ENCODE assay signal across 8 cellular contexts in the genomic region with DNA sequence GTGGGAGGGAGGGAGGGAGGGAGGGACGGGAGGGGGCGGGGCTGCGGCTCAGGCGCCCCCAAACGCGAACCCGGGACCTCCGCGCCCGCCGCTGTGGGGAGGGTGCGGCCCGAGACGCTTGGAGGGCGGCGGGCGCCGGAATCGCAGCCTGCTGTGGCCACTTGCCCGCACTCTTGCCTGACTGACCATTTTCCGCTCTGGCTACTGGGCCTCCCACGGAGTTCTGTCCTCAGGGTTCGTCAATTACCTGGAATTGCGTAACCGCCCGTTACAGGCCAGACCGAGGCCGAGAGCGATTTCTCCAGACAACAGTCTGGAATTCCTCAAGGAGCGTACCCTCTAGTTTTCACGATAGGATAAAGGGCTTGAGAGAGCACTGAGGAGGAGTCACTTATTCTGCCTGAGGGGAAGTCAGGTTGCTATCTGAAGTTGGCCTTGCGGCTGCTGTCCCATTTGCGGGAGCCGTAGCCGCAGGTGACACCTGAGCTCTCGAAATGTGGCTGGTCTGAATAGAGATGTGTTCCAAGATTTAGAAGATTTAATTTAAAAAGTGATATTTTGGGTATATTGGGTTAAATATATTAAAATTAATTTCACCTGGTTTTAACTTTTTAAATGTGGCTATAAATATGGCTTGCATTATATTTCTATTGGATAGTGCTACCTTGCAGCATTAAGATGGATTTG. TPM values are rescaled to one million over a fixed set of nuclear protein-coding genes. Genes with fewer than 3 reads are reported as not detected.
DNase-seq lines count a peak whose midpoint lies in the region; ATAC-seq, FAIRE-seq and TF ChIP-seq lines count a peak whose summit lies in the region.

No MANE protein-coding gene starts in this region.

- H3K4me3 ChIP-seq in A549 = peak overlapping the region; percentile 92
- H3K4me3 ChIP-seq in GM12864 (ENCODE audit: low read depth, low read length) = peak overlapping the region; percentile 72

- POLR2A ChIA-PET in A549 (lab: Yijun Ruan, JAX) = no interaction called here

- ATAC-seq in A549 = peak; percentile 84 to 90
- ATAC-seq in HG02970 (IDR thresholded peaks at IDR 0.05; ENCODE audit: low FRiP score, unreplicated experiment) = peak; percentile 36
- peak; percentile 60 for ATAC-seq in stimulated activated effector memory CD8-positive, alpha-beta T cell treated with anti-CD3 and anti-CD28 coated beads, Interleukin-12 subunit alpha, Interleukin-12 subunit beta, amount 100 ng/mL, for 72 hours

- H3K27ac Mint-ChIP-seq in brain = peak overlapping the region; percentile 88 to 93 (median 90)
- H3K27ac Mint-ChIP-seq in stimulated activated effector memory CD8-positive, alpha-beta T cell treated with anti-CD3 and anti-CD28 coated beads, Interleukin-12 subunit alpha, Interleukin-12 subunit beta, amount 100 ng/mL, for 72 hours = no peak overlapping the region

- H3K27ac ChIP-seq in A549 = peak overlapping the region; percentile 90 to 96

- TF ChIP-seq RAD21 in A549 (conservative IDR thresholded peaks at IDR 0.05 in 1 of 2, IDR thresholded peaks at IDR 0.05 in 1 of 2) = no peak

- H3K4me2 ChIP-seq in A549 = peak overlapping the region; percentile 82

- H3K4me3 Mint-ChIP-seq in brain = peak overlapping the region; percentile 91 to 95 (median 93)
- peak overlapping the region; percentile 95 for H3K4me3 Mint-ChIP-seq in stimulated activated effector memory CD8-positive, alpha-beta T cell treated with anti-CD3 and anti-CD28 coated beads, Interleukin-12 subunit alpha, Interleukin-12 subunit beta, amount 100 ng/mL, for 72 hours

- CTCF ChIA-PET in A549 (lab: Yijun Ruan, JAX) = no interaction called here

- no peaks in the 10 kb centered on the region for H3K9me3 ChIP-seq in A549

- peak; percentile 28 to 74 for DNase-seq in A549 (ENCODE audit: low read depth in 1 of 2, low spot score in 1 of 2)
- DNase-seq in GM12864 (ENCODE audit: low read depth) = no peak
- DNase-seq in NCI-H524 treated with DMSO at 0.1 percent for 48 hours (lab: John Stamatoyannopoulos, UW) = peak; percentile 22
- peak; percentile 99 for DNase-seq in islet precursor cell
- no peak for DNase-seq in stimulated activated effector memory CD8-positive, alpha-beta T cell treated with anti-CD3 and anti-CD28 coated beads, Interleukin-12 subunit alpha, Interleukin-12 subunit beta, amount 100 ng/mL, for 72 hours (ENCODE audit: low spot score in 2 of 2)
- no peak for DNase-seq in central memory CD4-positive, alpha-beta T cell

- no peak for TF ChIP-seq EP300 in A549 (IDR thresholded peaks at IDR 0.05)

- TF ChIP-seq POLR2A in A549 (IDR thresholded peaks at IDR 0.05; ENCODE audit: low read length) = no peak

- peaks cover 13% of the 10 kb centered on the region for H3K4me1 ChIP-seq in A549

- H3K36me3 Mint-ChIP-seq in brain = peaks cover 17% of the 10 kb centered on the region
- H3K36me3 Mint-ChIP-seq in stimulated activated effector memory CD8-positive, alpha-beta T cell treated with anti-CD3 and anti-CD28 coated beads, Interleukin-12 subunit alpha, Interleukin-12 subunit beta, amount 100 ng/mL, for 72 hours = peaks cover 32% of the 10 kb centered on the region

- H3K4me1 Mint-ChIP-seq in brain = peaks cover 30% of the 10 kb centered on the region
- peaks cover 40% of the 10 kb centered on the region for H3K4me1 Mint-ChIP-seq in stimulated activated effector memory CD8-positive, alpha-beta T cell treated with anti-CD3 and anti-CD28 coated beads, Interleukin-12 subunit alpha, Interleukin-12 subunit beta, amount 100 ng/mL, for 72 hours

- peaks cover 0 to 3% (median 0%) of the 10 kb centered on the region in 5 experiments for H3K9me3 Mint-ChIP-seq in brain
- no peaks in the 10 kb centered on the region for H3K9me3 Mint-ChIP-seq in stimulated activated effector memory CD8-positive, alpha-beta T cell treated with anti-CD3 and anti-CD28 coated beads, Interleukin-12 subunit alpha, Interleukin-12 subunit beta, amount 100 ng/mL, for 72 hours

- no peak for FAIRE-seq in A549 (lab: Jason Lieb, UNC)

- TF ChIP-seq CTCF in A549 (IDR thresholded peaks at IDR 0.05) (no peak), GM12864 (IDR thresholded peaks at IDR 0.05; ENCODE audit: low read depth, low read length, missing control alignments) (no peak), brain (conservative IDR thresholded peaks at IDR 0.05) (no peak)

- peaks cover 3% of the 10 kb centered on the region for H3K27me3 Mint-ChIP-seq in brain

- WGBS in A549 (ENCODE audit: missing lambda C conversion rate) = 4% methylated on average over 17 of the region's 36 CpGs

TF ChIP-seq in A549, 52 proteins besides CTCF, POLR2A, EP300 and RAD21:
- no peak for TF ChIP-seq NFE2L2 (conservative IDR thresholded peaks at IDR 0.05; ENCODE audit: low read length)
- peak; percentile 94 to 98 for TF ChIP-seq CEBPB (IDR thresholded peaks at IDR 0.05)
- TF ChIP-seq HOXB13 (CRISPR knock-in tag; IDR thresholded peaks at IDR 0.05; ENCODE audit: low read depth) = no peak
- TF ChIP-seq, protein P1, sequence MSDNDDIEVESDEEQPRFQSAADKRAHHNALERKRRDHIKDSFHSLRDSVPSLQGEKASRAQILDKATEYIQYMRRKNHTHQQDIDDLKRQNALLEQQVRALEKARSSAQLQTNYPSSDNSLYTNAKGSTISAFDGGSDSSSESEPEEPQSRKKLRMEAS (IDR thresholded peaks at IDR 0.05) = peak; percentile 55
- TF ChIP-seq PHF8 (IDR thresholded peaks at IDR 0.05; ENCODE audit: borderline replicate concordance, low read depth) = peak; percentile 85
- peak in 1 of 2 experiments; percentile 76; a peak in 2 of 5 replicates for TF ChIP-seq JUN (IDR thresholded peaks at IDR 0.05)
- TF ChIP-seq, protein P2, sequence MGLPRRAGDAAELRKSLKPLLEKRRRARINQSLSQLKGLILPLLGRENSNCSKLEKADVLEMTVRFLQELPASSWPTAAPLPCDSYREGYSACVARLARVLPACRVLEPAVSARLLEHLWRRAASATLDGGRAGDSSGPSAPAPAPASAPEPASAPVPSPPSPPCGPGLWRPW (IDR thresholded peaks at IDR 0.05) = 0 out of 2 replicates have a peak, but pooled peaks have one; percentile 19
- no peak for TF ChIP-seq MYC (IDR thresholded peaks at IDR 0.05; ENCODE audit: borderline replicate concordance, low read length)
- no peak for TF ChIP-seq JUNB (IDR thresholded peaks at IDR 0.05)
TF ChIP-seq in A549: peak in this region for 5.

RNA-seq across cellular contexts. Expression of a gene that starts 0.4 kb away (rescaled TPM):
- 11.2 and 11.8 TPM in 2 replicates for polyA plus RNA-seq in A549 (2011; rRNA removed)
- 2.6 and 3.3 TPM in 2 replicates for polyA plus RNA-seq in A549 (2012; cell fraction: cytosol; rRNA removed)
- 4.3 and 4.4 TPM in 2 replicates for polyA plus RNA-seq in A549 (2012; cell fraction: nucleus; rRNA removed)
- polyA plus RNA-seq in A549 (2017; fragmentation: RNase III; extraction: RNeasy Plus Mini Kit Qiagen cat#74134 plus additional on column Dnase treatment) = 6.5 to 9.1 TPM (median 7.8 TPM) in 3 replicates
- polyA minus RNA-seq in A549 (2011; rRNA and poly(A)+ RNA removed) = 20.6 and 20.7 TPM in 2 replicates
- 8.7 TPM for polyA plus RNA-seq in brain (ENCODE audit: insufficient read depth, low read depth, low replicate concordance)

Comparison
In these comparisons a context has a peak if more than half of its experiments do, and no peak if none do; other contexts are left out.
1. ATAC-seq: peak in every context shown above with its lines; median percentile 87 in A549; 60 in stimulated activated effector memory CD8-positive, alpha-beta T cell treated with anti-CD3 and anti-CD28 coated beads, Interleukin-12 subunit alpha, Interleukin-12 subunit beta, amount 100 ng/mL, for 72 hours; 36 in HG02970.
2. DNase-seq: peak in A549 (2 of 2), NCI-H524 treated with DMSO at 0.1 percent for 48 hours (single experiment) and islet precursor cell (single experiment); none in GM12864 (single experiment), stimulated activated effector memory CD8-positive, alpha-beta T cell treated with anti-CD3 and anti-CD28 coated beads, Interleukin-12 subunit alpha, Interleukin-12 subunit beta, amount 100 ng/mL, for 72 hours (0 of 2) and central memory CD4-positive, alpha-beta T cell (single experiment).